ENCODE assay signal across 11 cellular contexts in genomic region chr2:494853-495252, GRCh38.
"Had no signal": no experiment of that assay in that cellular context is flagged by ENCODE, and none has a peak within 500 bp of the region (broad histone marks: within the 10 kb centered on the region; RNA-seq: fewer than 3 reads in every experiment).

No MANE protein-coding gene starts in this region.

- H3K9me3 Mint-ChIP-seq: GM23338, H9 had no signal

- FAIRE-seq: H1, H54 had no signal

- H3K27ac ChIP-seq: GM23248 had no signal

- H3K9ac ChIP-seq: GM23248 had no signal

- DNase-seq: GM23248, GOT3, H7, H9, HCEC 1CT, HFFc6 had no signal

- H3K4me3 ChIP-seq: GM23248, GM23338, HAP-1 had no signal

- H3K9me3 ChIP-seq: HAP-1 had no signal

- H2AFZ ChIP-seq: GM23248, GM23338 had no signal

- H3K36me3 ChIP-seq: HAP-1 had no signal

- H3K4me3 Mint-ChIP-seq: GM23338, H9, HFFc6 had no signal

- H3K27ac Mint-ChIP-seq: GM23338, H9, HFFc6 had no signal

- ATAC-seq: GM23338, HCT116 had no signal

- H3K4me2 ChIP-seq: GM23338 had no signal

- H3K4me1 ChIP-seq: HAP-1 had no signal
